ENCODE assay signal across 8 cellular contexts in genomic region chr3:172750069-172750367, GRCh38. TPM values are rescaled to one million over a fixed set of nuclear protein-coding genes. Genes with fewer than 3 reads are reported as not detected.
DNase-seq lines count a peak whose midpoint lies in the region; FAIRE-seq and TF ChIP-seq lines count a peak whose summit lies in the region.

No MANE protein-coding gene starts in this region.

- peak overlapping the region; percentile 94 for H3K27ac Mint-ChIP-seq in activated CD4-positive, alpha-beta memory T cell treated with anti-CD3 and anti-CD28 coated beads, Interleukin-2, amount 10 ng/mL, durations not matched to agents 7 days and 5 days

- intact Hi-C loops in stomach (cut with DNase I; ENCODE audit: low total_unique reads): no loop called here

- FAIRE-seq in GM12892 (lab: Jason Lieb, UNC): no peak

- no peaks in the 10 kb centered on the region for H3K9me3 Mint-ChIP-seq in activated CD4-positive, alpha-beta memory T cell treated with anti-CD3 and anti-CD28 coated beads, Interleukin-2, amount 10 ng/mL, durations not matched to agents 7 days and 5 days

- 3 to 18% (median 12%) methylated on average over 9 of the region's 9 CpGs for WGBS in stomach, 5 donors

- H3K4me3 ChIP-seq in iPS-15b (ENCODE audit: low read depth, low read length) (peak overlapping the region; percentile 51), stomach (peak overlapping the region; percentile 70 to 93 (median 82))

- peaks cover 6% of the 10 kb centered on the region for H3K4me1 ChIP-seq in iPS-15b (ENCODE audit: control insufficient read depth, insufficient read depth, low read length)
- H3K4me1 ChIP-seq in stomach: peaks cover 10 to 44% (median 18%) of the 10 kb centered on the region in 4 donors

- H3K27ac ChIP-seq in stomach: peak overlapping the region in 4 of 5 donors; percentile 82 to 89 (median 84)

- H3K9me3 ChIP-seq in iPS-15b (ENCODE audit: control insufficient read depth, insufficient read depth, low read length) (no peaks in the 10 kb centered on the region), stomach (no peaks in the 10 kb centered on the region)

- H3K4me1 Mint-ChIP-seq in activated CD4-positive, alpha-beta memory T cell treated with anti-CD3 and anti-CD28 coated beads, Interleukin-2, amount 10 ng/mL, durations not matched to agents 7 days and 5 days: peaks cover 36% of the 10 kb centered on the region

- TF ChIP-seq CTCF in stomach (IDR thresholded peaks at IDR 0.05): no peak

- no peak for TF ChIP-seq POLR2A in stomach (IDR thresholded peaks at IDR 0.05)
- no peak for TF ChIP-seq POLR2A in GM12892 (IDR thresholded peaks at IDR 0.05; ENCODE audit: low read depth, low read length)

- H3K36me3 Mint-ChIP-seq in activated CD4-positive, alpha-beta memory T cell treated with anti-CD3 and anti-CD28 coated beads, Interleukin-2, amount 10 ng/mL, durations not matched to agents 7 days and 5 days (ENCODE audit: low read depth): peaks cover 34% of the 10 kb centered on the region

- H3K4me3 Mint-ChIP-seq in activated CD4-positive, alpha-beta memory T cell treated with anti-CD3 and anti-CD28 coated beads, Interleukin-2, amount 10 ng/mL, durations not matched to agents 7 days and 5 days: peak overlapping the region; percentile 94

- CTCF ChIA-PET in activated CD4-positive, alpha-beta memory T cell treated with anti-CD3 and anti-CD28 coated beads, Interleukin-2, amount 10 ng/mL, durations not matched to agents 7 days and 5 days (lab: Charles Lee): interaction anchor here (0.6 to 3.3 kb wide), 20 partner anchors 9 to 943 kb away, joined by 3 to 29 read pairs (median 4); partner anchors contain the start of gene NCEH1

- peaks cover 12% of the 10 kb centered on the region for H3K27me3 Mint-ChIP-seq in activated CD4-positive, alpha-beta memory T cell treated with anti-CD3 and anti-CD28 coated beads, Interleukin-2, amount 10 ng/mL, durations not matched to agents 7 days and 5 days

- H3K27me3 ChIP-seq in iPS-15b (ENCODE audit: control insufficient read depth, insufficient read depth, low read length): no peaks in the 10 kb centered on the region
- H3K27me3 ChIP-seq in stomach: no peaks in the 10 kb centered on the region

- H3K36me3 ChIP-seq in iPS-15b (ENCODE audit: control insufficient read depth, insufficient read depth, low read length) (no peaks in the 10 kb centered on the region), stomach (no peaks in the 10 kb centered on the region)

- POLR2A ChIA-PET in activated CD4-positive, alpha-beta memory T cell treated with anti-CD3 and anti-CD28 coated beads, Interleukin-2, amount 10 ng/mL, durations not matched to agents 7 days and 5 days (lab: Charles Lee): interaction anchor here (0.6 to 1.9 kb wide), 19 partner anchors 13 to 1495 kb away, joined by 3 to 11 read pairs (median 3); partner anchors contain the start of gene NCEH1

- H3K9ac ChIP-seq in iPS-15b (ENCODE audit: low read depth, low read length): no peak overlapping the region

- TF ChIP-seq EP300 in stomach (IDR thresholded peaks at IDR 0.05): no peak

- peak; percentile 76 for DNase-seq in DMS53 (lab: John Stamatoyannopoulos, UW)
- DNase-seq in DMS53 treated with DMSO at 0.1 percent for 48 hours (lab: John Stamatoyannopoulos, UW; ENCODE audit: unreplicated experiment): no peak
- no peak for DNase-seq in activated CD4-positive, alpha-beta memory T cell treated with anti-CD3 and anti-CD28 coated beads, Interleukin-2, amount 10 ng/mL, durations not matched to agents 7 days and 5 days
- no peak for DNase-seq in stomach
- no peak for DNase-seq in AG20443 (ENCODE audit: low spot score)
- DNase-seq in GM12892 (ENCODE audit: insufficient read length): no peak
- DNase-seq in OCI-M1 (lab: John Stamatoyannopoulos, UW): no peak

RNA-seq across cellular contexts. Expression of gene ECT2, which starts 0.5 kb away (rescaled TPM):
- 10 to 100 TPM; 67.7 to 68.8 TPM for total RNA-seq in activated CD4-positive, alpha-beta memory T cell treated with anti-CD3 and anti-CD28 coated beads, Interleukin-2, amount 10 ng/mL, durations not matched to agents 7 days and 5 days
- total RNA-seq in stomach: 10 to 100 TPM in 3 of 5 donors, 1 to 10 TPM in 2; 1.2 to 28.1 (median 16.5) TPM
- polyA plus RNA-seq in stomach: 1 to 10 TPM; 4.7 to 9.0 (median 5.9) TPM
- 14.7 TPM for polyA plus RNA-seq in GM12892 (2012; ENCODE audit: missing spikeins)

RNA-seq across cellular contexts. Expression of gene NCEH1, which starts 39.2 kb away (rescaled TPM):
- 1 to 10 TPM; 7.2 to 9.6 TPM for total RNA-seq in activated CD4-positive, alpha-beta memory T cell treated with anti-CD3 and anti-CD28 coated beads, Interleukin-2, amount 10 ng/mL, durations not matched to agents 7 days and 5 days
- total RNA-seq in stomach: 10 to 100 TPM in 2 of 5 donors, 1 to 10 TPM in 3; 1.2 to 19.9 (median 8.0) TPM
- polyA plus RNA-seq in stomach: 1 to 10 TPM; 1.8 to 7.0 (median 3.4) TPM
- 2.4 TPM for polyA plus RNA-seq in GM12892 (2012; ENCODE audit: missing spikeins)
